Comparison of ENCODE assay signal across 29 cellular contexts in genomic region chr13:41403983-41404382, GRCh38. TPM values are rescaled to one million over a fixed set of nuclear protein-coding genes. Genes with fewer than 3 reads are reported as not detected.
"Had no signal": no experiment of that assay in that cellular context is flagged by ENCODE, and none has a peak within 500 bp of the region (broad histone marks: within the 10 kb centered on the region; RNA-seq: fewer than 3 reads in every experiment).

No MANE protein-coding gene starts in this region.

- DNase-seq: naive thymus-derived CD4-positive, alpha-beta T cell; natural killer cell; occipital lobe; pancreas; posterior cingulate gyrus; psoas muscle; right cardiac atrium; right lobe of liver; sigmoid colon; small intestine; stimulated activated CD4-positive, alpha-beta T cell treated with anti-CD3 and anti-CD28 coated beads, Interleukin-15, amount 100 ng/mL, for 24 hours; stimulated activated CD4-positive, alpha-beta T cell treated with anti-CD3 and anti-CD28 coated beads, Interleukin-2, amount 100 ng/mL, for 24 hours; stimulated activated CD4-positive, alpha-beta T cell treated with anti-CD3 and anti-CD28 coated beads, Interleukin-2, amount 100 ng/mL, for 48 hours; stimulated activated CD4-positive, alpha-beta T cell treated with anti-CD3 and anti-CD28 coated beads, Interleukin-4, amount 100 ng/mL, for 24 hours; stimulated activated naive B cell treated with anti-CD40 and anti-IgM and Interleukin-4, amounts not matched to agents 10 μg/mL and 1 μg/mL and 100 μg/mL, for 72 hours; stimulated activated naive CD4-positive, alpha-beta T cell treated with Interleukin-2 at 50 U/mL for 16 hours; stomach; thyroid gland; upper lobe of right lung; uterus had no signal

- H2AFZ ChIP-seq: neural progenitor cell had no signal

- H3K4me3 Mint-ChIP-seq: naive thymus-derived CD4-positive, alpha-beta T cell; natural killer cell; nephron; neural progenitor cell; stimulated activated effector memory CD8-positive, alpha-beta T cell treated with anti-CD3 and anti-CD28 coated beads, Interleukin-12 subunit alpha, Interleukin-12 subunit beta, amount 100 ng/mL, for 72 hours; stimulated activated naive B cell treated with anti-CD40 and anti-IgM and Interleukin-4, amounts not matched to agents 10 μg/mL and 1 μg/mL and 100 μg/mL, for 72 hours; stimulated activated naive CD8-positive, alpha-beta T cell treated with anti-CD3 and anti-CD28 coated beads, Interleukin-15, Interleukin-2, amounts not matched to agents 100 ng/mL and 50 ng/mL, for 24 hours; type B pancreatic cell had no signal

- H3K27me3 Mint-ChIP-seq: stimulated activated naive B cell treated with anti-CD40 and anti-IgM and Interleukin-4, amounts not matched to agents 10 μg/mL and 1 μg/mL and 100 μg/mL, for 72 hours; stimulated activated naive CD8-positive, alpha-beta T cell treated with anti-CD3 and anti-CD28 coated beads, Interleukin-15, Interleukin-2, amounts not matched to agents 100 ng/mL and 50 ng/mL, for 24 hours; type B pancreatic cell had no signal

- H3K4me2 ChIP-seq: neural progenitor cell had no signal

- H3K36me3 ChIP-seq: neural progenitor cell, pancreas, right lobe of liver, sigmoid colon, stomach, thoracic aorta, thyroid gland, tibial nerve, upper lobe of right lung, uterus had no signal

- H3K9me3 ChIP-seq: pancreas, psoas muscle, right lobe of liver, stomach, thoracic aorta, thyroid gland, tibial nerve, upper lobe of right lung, uterus had no signal

- H3K4me3 ChIP-seq: neural progenitor cell, pancreas, psoas muscle, right lobe of liver, sigmoid colon, stomach, thoracic aorta, thyroid gland, tibial nerve, upper lobe of right lung, uterus had no signal

- H3K9me3 Mint-ChIP-seq: natural killer cell; nephron; neural progenitor cell; stimulated activated effector memory CD8-positive, alpha-beta T cell treated with anti-CD3 and anti-CD28 coated beads, Interleukin-12 subunit alpha, Interleukin-12 subunit beta, amount 100 ng/mL, for 72 hours; stimulated activated naive CD8-positive, alpha-beta T cell treated with anti-CD3 and anti-CD28 coated beads, Interleukin-15, Interleukin-2, amounts not matched to agents 100 ng/mL and 50 ng/mL, for 24 hours; type B pancreatic cell had no signal

- H3K36me3 Mint-ChIP-seq: naive thymus-derived CD4-positive, alpha-beta T cell; natural killer cell; neural progenitor cell; stimulated activated effector memory CD8-positive, alpha-beta T cell treated with anti-CD3 and anti-CD28 coated beads, Interleukin-12 subunit alpha, Interleukin-12 subunit beta, amount 100 ng/mL, for 72 hours; stimulated activated naive B cell treated with anti-CD40 and anti-IgM and Interleukin-4, amounts not matched to agents 10 μg/mL and 1 μg/mL and 100 μg/mL, for 72 hours; type B pancreatic cell had no signal

- H3K27ac ChIP-seq: neural progenitor cell, pancreas, psoas muscle, right lobe of liver, sigmoid colon, stomach, thoracic aorta, thyroid gland, tibial nerve, upper lobe of right lung, uterus had no signal

- H3K4me1 Mint-ChIP-seq: natural killer cell; nephron; stimulated activated effector memory CD8-positive, alpha-beta T cell treated with anti-CD3 and anti-CD28 coated beads, Interleukin-12 subunit alpha, Interleukin-12 subunit beta, amount 100 ng/mL, for 72 hours; stimulated activated naive B cell treated with anti-CD40 and anti-IgM and Interleukin-4, amounts not matched to agents 10 μg/mL and 1 μg/mL and 100 μg/mL, for 72 hours had no signal

- FAIRE-seq: pancreas, small intestine had no signal

- ATAC-seq: psoas muscle; right cardiac atrium; stimulated activated naive B cell treated with anti-CD40 and anti-IgM and Interleukin-4, amounts not matched to agents 10 μg/mL and 1 μg/mL and 100 μg/mL, for 72 hours had no signal

- H3K27me3 ChIP-seq: neural progenitor cell, pancreas, right lobe of liver, sigmoid colon, stomach, thyroid gland, tibial nerve, upper lobe of right lung, uterus had no signal

- H3K9ac ChIP-seq: neural progenitor cell had no signal

- H3K4me1 ChIP-seq: neural progenitor cell, pancreas, psoas muscle, right lobe of liver, sigmoid colon, stomach, thyroid gland, tibial nerve, upper lobe of right lung, uterus had no signal

- H3K27ac Mint-ChIP-seq: naive thymus-derived CD4-positive, alpha-beta T cell; natural killer cell; nephron; neural progenitor cell; progenitor cell of endocrine pancreas; stimulated activated naive B cell treated with anti-CD40 and anti-IgM and Interleukin-4, amounts not matched to agents 10 μg/mL and 1 μg/mL and 100 μg/mL, for 72 hours; stimulated activated naive CD8-positive, alpha-beta T cell treated with anti-CD3 and anti-CD28 coated beads, Interleukin-15, Interleukin-2, amounts not matched to agents 100 ng/mL and 50 ng/mL, for 24 hours; type B pancreatic cell had no signal

RNA-seq across cellular contexts. Expression of gene RGCC, which starts 53.4 kb away (rescaled TPM):
- total RNA-seq: progenitor cell of endocrine pancreas had no signal
- polyA plus RNA-seq: neural cell had no signal
